ENCODE assay signal across 17 cellular contexts in genomic region chr12:105814283-105814682, GRCh38.
DNase-seq lines count a peak whose midpoint lies in the region; ATAC-seq and TF ChIP-seq lines count a peak whose summit lies in the region.
"Had no signal": no experiment of that assay in that cellular context is flagged by ENCODE, and none has a peak within 500 bp of the region (broad histone marks: within the 10 kb centered on the region; RNA-seq: fewer than 3 reads in every experiment).

No MANE protein-coding gene starts in this region.

- H3F3A ChIP-seq in GM23338 (replicated peaks; ENCODE audit: low read depth): no peaks in the 10 kb centered on the region

- H3K27ac ChIP-seq in esophagus muscularis mucosa (replicated peaks in 1 of 4): no peak overlapping the region
- no peak overlapping the region for H3K27ac ChIP-seq in GM23338 (ENCODE audit: low read depth)
- no peak overlapping the region for H3K27ac ChIP-seq in lower lobe of right lung
- H3K27ac ChIP-seq: ascending aorta, colonic mucosa, neutrophil had no signal

- H3K27me3 ChIP-seq in esophagus muscularis mucosa (no peaks in the 10 kb centered on the region), GM23338 (ENCODE audit: insufficient read depth) (no peaks in the 10 kb centered on the region), lower lobe of right lung (ENCODE audit: low read depth) (no peaks in the 10 kb centered on the region)
- H3K27me3 ChIP-seq: ascending aorta, colonic mucosa, neutrophil had no signal

- H3K36me3 Mint-ChIP-seq in GM23338 (ENCODE audit: low read depth): no peaks in the 10 kb centered on the region

- H3K4me3 ChIP-seq in esophagus muscularis mucosa: no peak overlapping the region
- H3K4me3 ChIP-seq in GM23338: no peak overlapping the region
- H3K4me3 ChIP-seq in lower lobe of right lung: no peak overlapping the region
- H3K4me3 ChIP-seq: ascending aorta, colonic mucosa had no signal

- H3K79me2 ChIP-seq in GM23338 (replicated peaks; ENCODE audit: insufficient read depth): no peaks in the 10 kb centered on the region

- no peak for TF ChIP-seq EP300 in esophagus muscularis mucosa (IDR thresholded peaks at IDR 0.05)

- TF ChIP-seq POLR2A in esophagus muscularis mucosa (IDR thresholded peaks at IDR 0.05; ENCODE audit: low read depth): no peak

- TF ChIP-seq CTCF in esophagus muscularis mucosa (IDR thresholded peaks at IDR 0.05): no peak
- TF ChIP-seq CTCF in GM23338 (conservative IDR thresholded peaks at IDR 0.05; ENCODE audit: low read depth in 2 of 2): no peak
- no peak for TF ChIP-seq CTCF in lower lobe of right lung (IDR thresholded peaks at IDR 0.05)

- ATAC-seq in GM23338: no peak
- no peak for ATAC-seq in lower lobe of right lung

- intact Hi-C loops in esophagus muscularis mucosa (cut with DNase I) (no loop called here), lower lobe of right lung (cut with DNase I) (no loop called here)

- peaks cover 0 to 8% (median 5%) of the 10 kb centered on the region in 4 donors for H3K4me1 ChIP-seq in esophagus muscularis mucosa
- no peaks in the 10 kb centered on the region for H3K4me1 ChIP-seq in GM23338 (ENCODE audit: insufficient read depth)
- H3K4me1 ChIP-seq in lower lobe of right lung: peaks cover 1% of the 10 kb centered on the region
- H3K4me1 ChIP-seq: colonic mucosa had no signal

- no peaks in the 10 kb centered on the region for H4K20me1 ChIP-seq in GM23338 (replicated peaks; ENCODE audit: insufficient read depth)

- H3K4me3 Mint-ChIP-seq in GM23338: no peak overlapping the region

- no peaks in the 10 kb centered on the region; the same call in 2 of the 3 replicates for H3K9me3 Mint-ChIP-seq in GM23338

- no peak overlapping the region for H3K27ac Mint-ChIP-seq in GM23338

- H2AFZ ChIP-seq in GM23338: no peak overlapping the region

- H3K9me3 ChIP-seq in esophagus muscularis mucosa (no peaks in the 10 kb centered on the region), lower lobe of right lung (no peaks in the 10 kb centered on the region)
- H3K9me3 ChIP-seq: ascending aorta, colonic mucosa, neutrophil had no signal

- H3K4me2 ChIP-seq in GM23338: no peak overlapping the region

- peak; percentile 99 for DNase-seq in DMS53 (lab: John Stamatoyannopoulos, UW)
- DNase-seq in NCI-H146 treated with DMSO at 0.1 percent for 48 hours (lab: John Stamatoyannopoulos, UW; ENCODE audit: unreplicated experiment): peak; percentile 98
- DNase-seq in NCI-H345 treated with DMSO at 0.1 percent for 48 hours (lab: John Stamatoyannopoulos, UW; ENCODE audit: unreplicated experiment): peak; percentile 99
- peak; percentile 42 for DNase-seq in esophagus muscularis mucosa (ENCODE audit: extremely low spot score)
- no peak for DNase-seq in GM23338 (ENCODE audit: low spot score)
- DNase-seq in epidermal melanocyte (ENCODE audit: insufficient read length, low spot score): no peak
- DNase-seq in SKM-1 treated with dmso at 0.1 percent for 144 hours (lab: John Stamatoyannopoulos, UW; ENCODE audit: unreplicated experiment): no peak
- no peak for DNase-seq in lower lobe of right lung
- DNase-seq: activated gamma-delta T cell treated with Interleukin-2 at 50 U/mL for 16 hours; colonic mucosa; DND-41; erythroblast; mesenchymal stem cell; stimulated activated CD4-positive, alpha-beta T cell treated with anti-CD3 and anti-CD28 coated beads, Interleukin-1b, Interleukin-23, amount 100 ng/mL, for 48 hours; T-helper 2 cell had no signal

- peaks cover 16% of the 10 kb centered on the region; the same call in 1 of the 2 replicates for H3K9me2 ChIP-seq in GM23338 (ENCODE audit: insufficient read depth)

- peaks cover 6% of the 10 kb centered on the region; the same call in 1 of the 3 replicates for H3K4me1 Mint-ChIP-seq in GM23338

- 90% methylated on average over 4 of the region's 4 CpGs for WGBS in esophagus muscularis mucosa

- H3K36me3 ChIP-seq in esophagus muscularis mucosa (no peaks in the 10 kb centered on the region), GM23338 (ENCODE audit: insufficient read depth) (no peaks in the 10 kb centered on the region), lower lobe of right lung (no peaks in the 10 kb centered on the region)
- H3K36me3 ChIP-seq: ascending aorta, colonic mucosa, neutrophil had no signal

- H3K27me3 Mint-ChIP-seq in GM23338 (ENCODE audit: insufficient read depth, low read depth, poor library complexity): no peaks in the 10 kb centered on the region

TF ChIP-seq in GM23338, 12 proteins besides CTCF, POLR2A, EP300 and RAD21:
- no peak for TF ChIP-seq ZNF114 (CRISPR knock-in tag; IDR thresholded peaks at IDR 0.05)
- no peak for TF ChIP-seq ETS1 (IDR thresholded peaks at IDR 0.05)
- TF ChIP-seq EZH2phosphoT487 (IDR thresholded peaks at IDR 0.05; ENCODE audit: unreplicated experiment): no peak

Comparison
In these comparisons a context has a peak if more than half of its experiments do, and no peak if none do; other contexts are left out.
1. DNase-seq: peak in DMS53 (single experiment), NCI-H146 treated with DMSO at 0.1 percent for 48 hours (single experiment), NCI-H345 treated with DMSO at 0.1 percent for 48 hours (single experiment) and esophagus muscularis mucosa (single experiment); none in GM23338 (single experiment), epidermal melanocyte (single experiment), SKM-1 treated with dmso at 0.1 percent for 144 hours (single experiment) and lower lobe of right lung (single experiment).